18 cellular contexts compared by ENCODE assay signal in the genomic region with DNA sequence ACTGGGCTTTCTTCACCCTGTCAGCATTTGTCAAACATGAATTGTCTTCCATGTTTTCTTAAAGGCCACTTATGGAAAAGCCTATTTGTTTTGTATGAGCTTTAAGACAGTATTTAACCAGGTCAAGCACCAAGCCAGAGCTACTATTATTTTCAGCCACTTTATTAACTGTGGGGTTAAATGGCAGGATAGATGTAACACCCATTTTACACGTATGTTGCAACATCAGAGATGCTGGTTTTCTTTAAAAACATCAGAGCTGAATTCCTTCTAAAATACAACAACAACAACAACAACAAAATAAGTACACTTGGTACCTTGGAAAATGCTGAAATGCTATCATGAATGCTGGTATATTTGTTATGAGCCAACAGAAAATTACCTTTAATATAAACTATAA. TPM values are rescaled to one million over a fixed set of nuclear protein-coding genes. Genes with fewer than 3 reads are reported as not detected.
DNase-seq lines count a peak whose midpoint lies in the region; ATAC-seq, FAIRE-seq and TF ChIP-seq lines count a peak whose summit lies in the region.
"Had no signal": no experiment of that assay in that cellular context is flagged by ENCODE, and none has a peak within 500 bp of the region (broad histone marks: within the 10 kb centered on the region; RNA-seq: fewer than 3 reads in every experiment).

No MANE protein-coding gene starts in this region.

- H4K5ac ChIP-seq in IMR-90 (ENCODE audit: low read depth, low read length): no peak overlapping the region

- H4K20me1 ChIP-seq in IMR-90 (ENCODE audit: insufficient read depth, low read length): peaks cover 2% of the 10 kb centered on the region; the same call in 1 of the 2 replicates

- POLR2A ChIA-PET in IMR-90 (lab: Charles Lee; ENCODE audit: unreplicated experiment): no interaction called here

- H3K18ac ChIP-seq in IMR-90 (ENCODE audit: low read depth, low read length): no peak overlapping the region

- peak overlapping the region; percentile 14 for H2BK5ac ChIP-seq in IMR-90 (ENCODE audit: low read depth, low read length, poor library complexity, severe bottlenecking)

- dilution Hi-C loops in IMR-90 (cut with HindIII; ENCODE audit: low sequenced_read_pairs, unreplicated experiment): no loop called here

- no peak overlapping the region for H3K4me3 ChIP-seq in IMR-90 (ENCODE audit: insufficient read depth, low read depth, low read length)
- H3K4me3 ChIP-seq in gastrocnemius medialis: no peak overlapping the region
- H3K4me3 ChIP-seq: PC-9, SJCRH30 had no signal

- H3K56ac ChIP-seq in IMR-90 (ENCODE audit: extremely low read depth, insufficient read depth, low read length): no peak overlapping the region

- H2BK120ac ChIP-seq in IMR-90 (ENCODE audit: low read depth, low read length): no peak overlapping the region

- H3K4ac ChIP-seq in IMR-90 (ENCODE audit: low read depth, low read length): no peak overlapping the region

- CTCF ChIA-PET in IMR-90 (lab: Yijun Ruan, JAX): interaction anchor here (1.3 kb wide), 1 partner anchor 12 kb away, joined by 3 read pairs; no protein-coding TSS in a partner anchor

- intact Hi-C loops in IMR-90 (cut with micrococcal nuclease): no loop called here
- intact Hi-C loops in gastrocnemius medialis (cut with DNase I; ENCODE audit: low total_unique reads): no loop called here

- H3K36me3 ChIP-seq in IMR-90 (ENCODE audit: control insufficient read depth, insufficient read depth, low read length) (peaks cover 40% of the 10 kb centered on the region), gastrocnemius medialis (peaks cover 0 to 55% of the 10 kb centered on the region in 2 donors)

- H3K14ac ChIP-seq in IMR-90 (replicated peaks; ENCODE audit: low read depth, low read length): no peak overlapping the region

- peaks cover 9 to 34% of the 10 kb centered on the region in 2 donors for H3K36me3 Mint-ChIP-seq in activated T-cell treated with anti-CD3 and anti-CD28 coated beads, Interleukin-2, amount 50 U/mL, for 72 hours (ENCODE audit: insufficient read depth in 2 of 2)

- H4K91ac ChIP-seq in IMR-90 (ENCODE audit: insufficient read depth, low read depth, low read length): no peak overlapping the region

- no peak overlapping the region for H3K4me3 Mint-ChIP-seq in activated T-cell treated with anti-CD3 and anti-CD28 coated beads, Interleukin-2, amount 50 U/mL, for 72 hours
- H3K4me3 Mint-ChIP-seq: CD4-positive, alpha-beta memory T cell had no signal

- TF ChIP-seq POLR2A in IMR-90 (IDR thresholded peaks at IDR 0.05; ENCODE audit: low read depth, low read length) (no peak), gastrocnemius medialis (IDR thresholded peaks at IDR 0.05) (no peak)

- no peak overlapping the region for H2AFZ ChIP-seq in IMR-90 (replicated peaks; ENCODE audit: low read length, poor library complexity)
- H2AFZ ChIP-seq: PC-9 had no signal

- ATAC-seq in activated T-cell treated with anti-CD3 and anti-CD28 coated beads, Interleukin-2, amount 50 U/mL, for 72 hours (replicated peaks in 1 of 2): no peak
- ATAC-seq in IMR-90 (ENCODE audit: low read depth) (no peak), gastrocnemius medialis (no peak), GM19463 (IDR thresholded peaks at IDR 0.05; ENCODE audit: unreplicated experiment) (no peak), GM21717 (IDR thresholded peaks at IDR 0.05; ENCODE audit: unreplicated experiment) (no peak)

- H3K4me2 ChIP-seq in IMR-90 (ENCODE audit: low read depth, low read length): no peak overlapping the region
- H3K4me2 ChIP-seq: PC-9 had no signal

- H3K79me1 ChIP-seq in IMR-90 (ENCODE audit: low read depth in 1 of 2, low read length in 2 of 2): peaks cover 8 to 29% of the 10 kb centered on the region in 2 experiments

- WGBS in IMR-90 (ENCODE audit: extremely low coverage in 2 of 2, insufficient read length in 1 of 2), 2 experiments: no CpG with 5 or more reads among the region's 1 CpG

- TF ChIP-seq RAD21 in IMR-90 (IDR thresholded peaks at IDR 0.05; ENCODE audit: low read length): no peak

- H3K4me1 ChIP-seq in IMR-90 (ENCODE audit: control insufficient read depth, insufficient read depth, low read length): 0 out of 2 replicates have a peak, but pooled peaks cover 2% of the 10 kb centered on the region
- H3K4me1 ChIP-seq in gastrocnemius medialis: peaks cover 4 to 11% of the 10 kb centered on the region in 2 donors
- H3K4me1 ChIP-seq: SJCRH30 had no signal

- in situ Hi-C loops in IMR-90 (cut with MboI; ENCODE audit: low sequenced_read_pairs) (no loop called here), gastrocnemius medialis (cut with MboI; ENCODE audit: low sequenced_read_pairs in 4 of 4) (loop anchor here in 1 of 4 donors (10.0 kb wide), 1 partner anchor 55 kb away; no protein-coding TSS in a partner anchor), GM13977 (cut with MboI; ENCODE audit: low pct_unique_long_range_greater_than_20kb, low sequenced_read_pairs, unreplicated experiment) (no loop called here)

- H2AK9ac ChIP-seq in IMR-90 (replicated peaks; ENCODE audit: low read depth, low read length, poor library complexity): no peak overlapping the region

- H3K27ac ChIP-seq in IMR-90 (ENCODE audit: insufficient read depth, low read length) (no peak overlapping the region), gastrocnemius medialis (peak overlapping the region; percentile 0 to 35 (median 22))
- H3K27ac ChIP-seq: PC-9, SJCRH30 had no signal

- TF ChIP-seq CTCF in IMR-90 (conservative IDR thresholded peaks at IDR 0.05; ENCODE audit: low read depth, low read length) (no peak), gastrocnemius medialis (IDR thresholded peaks at IDR 0.05 in 4 of 5, conservative IDR thresholded peaks at IDR 0.05 in 1 of 5) (no peak), GM13977 (IDR thresholded peaks at IDR 0.05; ENCODE audit: extremely low read depth, insufficient read depth, missing control alignments) (no peak)

- H3K9me3 ChIP-seq in IMR-90 (ENCODE audit: control insufficient read depth, insufficient read depth, low read length) (no peaks in the 10 kb centered on the region), gastrocnemius medialis (no peaks in the 10 kb centered on the region)
- H3K9me3 ChIP-seq: SJCRH30 had no signal

- H3K9ac ChIP-seq in IMR-90 (ENCODE audit: low read depth, low read length): no peak overlapping the region

- BruUV-seq in IMR-90 (replicated peaks; lab: Mats Ljungman, UMichigan): no TSS peak

- FAIRE-seq in islet of Langerhans (lab: Jason Lieb, UNC): peak; percentile 30

- H4K8ac ChIP-seq in IMR-90 (ENCODE audit: low read depth in 2 of 2, low read length in 2 of 2): no peak overlapping the region

- no peak overlapping the region for H3K23ac ChIP-seq in IMR-90 (ENCODE audit: low read depth, low read length)

- H3K9me3 Mint-ChIP-seq in activated T-cell treated with anti-CD3 and anti-CD28 coated beads, Interleukin-2, amount 50 U/mL, for 72 hours: no peaks in the 10 kb centered on the region
- H3K9me3 Mint-ChIP-seq: CD4-positive, alpha-beta memory T cell had no signal

- H3K27me3 ChIP-seq in IMR-90 (ENCODE audit: control insufficient read depth, insufficient read depth, low read length) (no peaks in the 10 kb centered on the region), gastrocnemius medialis (no peaks in the 10 kb centered on the region)
- H3K27me3 ChIP-seq: SJCRH30 had no signal

- no peak overlapping the region for H2BK20ac ChIP-seq in IMR-90 (ENCODE audit: low read depth, low read length)

- H2AK5ac ChIP-seq in IMR-90 (ENCODE audit: low read depth, low read length): no peak overlapping the region

- peak overlapping the region; percentile 40 for H3K27ac Mint-ChIP-seq in activated T-cell treated with anti-CD3 and anti-CD28 coated beads, Interleukin-2, amount 50 U/mL, for 72 hours

- H3K9me1 ChIP-seq in IMR-90 (ENCODE audit: insufficient read depth, low read length): 0 out of 2 replicates have a peak, but pooled peaks cover 4% of the 10 kb centered on the region

- no peak for DNase-seq in activated T-cell treated with anti-CD3 and anti-CD28 coated beads, Interleukin-2, amount 50 U/mL, for 72 hours
- DNase-seq in activated T-cell treated with anti-CD3 and anti-CD28 coated beads for 4 hours: no peak
- DNase-seq in IMR-90: no peak
- DNase-seq in gastrocnemius medialis: no peak
- no peak for DNase-seq in GM13977 (ENCODE audit: low spot score)
- DNase-seq: 8988T; CD4-positive, alpha-beta memory T cell; GOT3; NCI-H1417 treated with DMSO at 0.1 percent for 48 hours; NCI-H1930; NCI-H2171; NCI-H446 treated with DMSO at 0.1 percent for 48 hours; NCI-H774; PC-9; SJCRH30 had no signal

- peaks cover 8% of the 10 kb centered on the region for H3K4me1 Mint-ChIP-seq in activated T-cell treated with anti-CD3 and anti-CD28 coated beads, Interleukin-2, amount 50 U/mL, for 72 hours (ENCODE audit: low read depth)

- no peak overlapping the region for H2BK15ac ChIP-seq in IMR-90 (ENCODE audit: low read depth, low read length)

- H3K27me3 Mint-ChIP-seq in activated T-cell treated with anti-CD3 and anti-CD28 coated beads, Interleukin-2, amount 50 U/mL, for 72 hours (ENCODE audit: low read depth): no peaks in the 10 kb centered on the region
- H3K27me3 Mint-ChIP-seq: CD4-positive, alpha-beta memory T cell had no signal

TF ChIP-seq in IMR-90, 13 proteins besides CTCF, POLR2A, EP300 and RAD21:
- TF ChIP-seq CEBPB (IDR thresholded peaks at IDR 0.05; ENCODE audit: low read depth, low read length) (peak; percentile 55; the same call in 1 of the 2 replicates), SMC3 (IDR thresholded peaks at IDR 0.05; ENCODE audit: low read depth, low read length) (no peak), FOS (IDR thresholded peaks at IDR 0.05; ENCODE audit: low read depth, low read length) (no peak)

RNA-seq across cellular contexts. Expression of gene ARRDC3, which starts 13.6 kb away (rescaled TPM):
- 10 to 100 TPM; 12.8 to 21.1 TPM for total RNA-seq in activated T-cell treated with anti-CD3 and anti-CD28 coated beads, Interleukin-2, amount 50 U/mL, for 72 hours
- total RNA-seq in IMR-90 (2012; rRNA removed) (82.2 and 86.7 TPM in 2 replicates), gastrocnemius medialis (100 to 1,000 TPM in 1 of 4 donors, 10 to 100 TPM in 3; 64.1 to 116 (median 87.7) TPM)
- polyA plus RNA-seq in IMR-90 (2012; rRNA removed): 4.8 and 19.3 TPM in 2 replicates
- polyA plus RNA-seq in IMR-90 (2012; cell fraction: cytosol; rRNA removed): 1.5 and 2.1 TPM in 2 replicates
- polyA plus RNA-seq in IMR-90 (2012; cell fraction: nucleus; rRNA removed; ENCODE audit: low replicate concordance): 2.7 and 46.8 TPM in 2 replicates
